8 cellular contexts compared by ENCODE assay signal in the genomic region with DNA sequence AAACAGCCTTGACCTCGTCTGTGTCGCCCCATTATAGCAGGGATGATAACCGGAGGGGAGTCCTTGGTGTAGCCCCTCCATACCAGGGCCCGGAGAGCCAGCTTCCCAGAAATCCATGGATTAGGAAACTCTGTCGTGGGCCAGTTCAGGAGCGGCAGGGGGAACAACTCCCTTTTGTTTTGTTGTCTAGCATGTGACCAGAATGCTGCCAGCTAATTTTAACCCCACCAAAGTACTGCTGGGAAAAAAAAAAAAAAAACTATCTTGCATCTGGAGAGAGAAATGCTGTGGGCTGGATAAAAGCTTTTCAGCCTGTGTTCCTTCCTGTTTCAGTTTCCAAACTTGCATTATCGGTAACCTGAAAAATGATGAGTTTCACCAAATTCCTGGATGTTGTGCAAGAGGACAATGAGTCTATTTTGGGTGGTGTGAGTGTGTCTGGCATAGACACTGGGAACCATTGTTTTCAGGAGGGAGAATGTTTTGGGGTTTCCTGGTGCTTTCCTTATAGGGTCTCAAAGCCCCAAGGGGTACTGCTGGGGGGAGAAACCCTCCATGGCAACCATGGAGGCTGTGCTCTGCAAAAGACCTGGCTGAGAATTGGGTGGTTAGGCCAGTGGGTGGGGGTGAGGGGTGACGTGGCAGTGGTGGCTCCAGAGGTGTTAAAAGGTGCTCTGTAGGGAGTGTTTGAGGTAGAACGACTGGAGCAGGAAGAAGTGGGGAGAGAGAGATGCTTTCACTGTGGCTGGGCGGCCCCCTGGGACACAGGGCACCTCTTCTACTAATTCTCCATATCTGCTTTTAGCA. TPM values are rescaled to one million over a fixed set of nuclear protein-coding genes. Genes with fewer than 3 reads are reported as not detected.
DNase-seq lines count a peak whose midpoint lies in the region; ATAC-seq, FAIRE-seq and TF ChIP-seq lines count a peak whose summit lies in the region.

No MANE protein-coding gene starts in this region.

- intact Hi-C loops in kidney (cut with DNase I), result no loop called here

- FAIRE-seq in kidney (lab: Jason Lieb, UNC), result no peak

- in situ Hi-C loops in astrocyte of the spinal cord (cut with HindIII; ENCODE audit: low sequenced_read_pairs), result no loop called here

- peak overlapping the region; percentile 91 to 96 for H3K27ac ChIP-seq in kidney (ENCODE audit: low read depth in 2 of 2, low read length in 2 of 2)

- no peaks in the 10 kb centered on the region for H3K9me3 ChIP-seq in kidney (ENCODE audit: control insufficient read depth in 1 of 2, low read length in 2 of 2)

- TF ChIP-seq CTCF in astrocyte of the spinal cord (IDR thresholded peaks at IDR 0.05; ENCODE audit: low read depth, low read length) (no peak), kidney (IDR thresholded peaks at IDR 0.05; ENCODE audit: borderline replicate concordance, extremely low read depth, insufficient read depth) (no peak)

- DNase-seq in RPMI8226 (peak; percentile 81), astrocyte of the spinal cord (ENCODE audit: low read depth, low spot score) (peak; percentile 77), kidney (peak; percentile 78), DMS 273 treated with DMSO at 0.1 percent for 48 hours (lab: John Stamatoyannopoulos, UW) (no peak)
- peak; percentile 63 for DNase-seq in stimulated activated CD4-positive, alpha-beta T cell treated with anti-CD3 and anti-CD28 coated beads, Interleukin-4, amount 100 ng/mL, for 24 hours

- H3K9ac ChIP-seq in kidney (ENCODE audit: low read length in 2 of 2), result peak overlapping the region; percentile 5 to 63

- H3K4me3 ChIP-seq in astrocyte of the spinal cord (ENCODE audit: low read depth, low read length) (no peak overlapping the region), kidney (ENCODE audit: low read length in 2 of 2) (no peak overlapping the region)

- no peaks in the 10 kb centered on the region for H3K36me3 ChIP-seq in kidney (ENCODE audit: control insufficient read depth in 1 of 2, insufficient read depth in 2 of 2, low read length in 2 of 2)

- H3K4me1 ChIP-seq in kidney (ENCODE audit: control insufficient read depth in 1 of 2, insufficient read depth in 1 of 2, low read depth in 1 of 2, low read length in 2 of 2), result peaks cover 56 to 65% of the 10 kb centered on the region in 2 donors

- ATAC-seq in GM21423 (IDR thresholded peaks at IDR 0.05; ENCODE audit: unreplicated experiment), result peak; percentile 23
- ATAC-seq in HG03097 (IDR thresholded peaks at IDR 0.05; ENCODE audit: low FRiP score, unreplicated experiment), result no peak
- no peak for ATAC-seq in GM21576 (IDR thresholded peaks at IDR 0.05; ENCODE audit: unreplicated experiment)

RNA-seq across cellular contexts. Expression of a gene that starts 14.9 kb away (rescaled TPM):
- total RNA-seq in kidney, result 97.1 TPM
- polyA plus RNA-seq in kidney (ENCODE audit: insufficient read depth, low read depth, low replicate concordance), result 15.7 TPM

RNA-seq across cellular contexts. Expression of a gene that starts 54.7 kb away (rescaled TPM):
- total RNA-seq in kidney, result 23.5 TPM
- polyA plus RNA-seq in kidney (ENCODE audit: insufficient read depth, low read depth, low replicate concordance), result 12.8 TPM
